Comparison of ENCODE assay signal across 20 cellular contexts in the genomic region with DNA sequence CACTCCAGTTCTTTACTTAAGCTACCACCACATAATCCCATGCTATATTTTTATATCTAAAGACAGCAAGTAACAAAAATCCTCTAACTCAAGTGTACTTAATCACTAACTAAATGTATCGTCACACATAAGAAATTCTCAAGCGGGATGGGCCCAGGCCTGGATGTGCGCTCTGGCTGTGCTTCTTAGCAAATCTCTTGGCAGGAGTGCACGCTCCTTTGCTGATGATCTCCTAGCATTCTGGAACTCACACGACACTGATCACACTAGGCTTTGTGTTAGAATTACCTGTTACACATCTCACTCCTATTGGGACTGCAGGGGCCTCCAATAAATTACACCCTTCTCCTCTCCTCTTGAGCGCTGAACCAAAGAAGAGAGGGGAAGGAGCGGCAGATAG.
"Had no signal": no experiment of that assay in that cellular context is flagged by ENCODE, and none has a peak within 500 bp of the region (broad histone marks: within the 10 kb centered on the region; RNA-seq: fewer than 3 reads in every experiment).

No MANE protein-coding gene starts in this region.

- H3K9me3 Mint-ChIP-seq: activated CD4-positive, alpha-beta T cell treated with anti-CD3 and anti-CD28 coated beads, Interleukin-2, amount 10 ng/mL, durations not matched to agents 7 days and 5 days; stimulated activated effector memory CD8-positive, alpha-beta T cell treated with anti-CD3 and anti-CD28 coated beads, Interleukin-12 subunit alpha, Interleukin-12 subunit beta, amount 100 ng/mL, for 72 hours had no signal

- ATAC-seq: natural killer cell treated with Interleukin-12 subunit alpha and Interleukin-12 subunit beta and Interleukin-15 and Interleukin-18, amount 100 ng/mL, for 72 hours; psoas muscle; right lobe of liver; stimulated activated effector memory CD8-positive, alpha-beta T cell treated with anti-CD3 and anti-CD28 coated beads, Interleukin-12 subunit alpha, Interleukin-12 subunit beta, amount 100 ng/mL, for 72 hours had no signal

- H3K4me1 ChIP-seq: psoas muscle, right lobe of liver had no signal

- H3K36me3 Mint-ChIP-seq: activated naive CD8-positive, alpha-beta T cell treated with anti-CD3 and anti-CD28 coated beads for 36 hours; natural killer cell treated with Interleukin-12 subunit alpha and Interleukin-12 subunit beta and Interleukin-15 and Interleukin-18, amount 100 ng/mL, for 72 hours had no signal

- H3K27me3 ChIP-seq: right lobe of liver, thyroid gland had no signal

- DNase-seq: activated CD4-positive, alpha-beta T cell treated with anti-CD3 and anti-CD28 coated beads, Interleukin-2, amount 10 ng/mL, durations not matched to agents 7 days and 5 days; activated CD4-positive, CD25-positive, alpha-beta regulatory T cell; activated CD8-positive, alpha-beta memory T cell treated with anti-CD3 and anti-CD28 coated beads for 24 hours; activated naive CD8-positive, alpha-beta T cell treated with anti-CD3 and anti-CD28 coated beads for 36 hours; amniotic stem cell; dermis blood vessel endothelial cell; effector memory CD4-positive, alpha-beta T cell; foreskin fibroblast; hippocampal formation; left cardiac atrium; right lobe of liver; SK-N-SH; stimulated activated CD4-positive, alpha-beta T cell treated with anti-CD3 and anti-CD28 coated beads, Interleukin-4, amount 100 ng/mL, for 24 hours had no signal

- H3K27ac ChIP-seq: psoas muscle, right lobe of liver, thyroid gland had no signal

- H3K27me3 Mint-ChIP-seq: activated CD4-positive, alpha-beta T cell treated with anti-CD3 and anti-CD28 coated beads, Interleukin-2, amount 10 ng/mL, durations not matched to agents 7 days and 5 days; activated naive CD8-positive, alpha-beta T cell treated with anti-CD3 and anti-CD28 coated beads for 36 hours had no signal

- H3K27ac Mint-ChIP-seq: activated CD4-positive, alpha-beta T cell treated with anti-CD3 and anti-CD28 coated beads, Interleukin-2, amount 10 ng/mL, durations not matched to agents 7 days and 5 days; activated naive CD8-positive, alpha-beta T cell treated with anti-CD3 and anti-CD28 coated beads for 36 hours; activated T-helper 1 cell treated with anti-CD3 and anti-CD28 coated beads, Interleukin-12 subunit alpha, Interleukin-12 subunit beta, Interleukin-2, Interleukin-4 antibody, amounts not matched to agents 30 ng/mL and 10 ng/mL and 1 ng/mL, durations not matched to agents 14 hours and 24 hours and 36 hours; T-helper 2 cell treated with Interferon-gamma antibody and Interleukin-4, amounts not matched to agents 5 μg/mL and 100 μg/mL, for 36 hours had no signal

- H3K36me3 ChIP-seq: right lobe of liver, thyroid gland had no signal

- H3K9me2 ChIP-seq: SK-N-SH had no signal

- H3K9me3 ChIP-seq: psoas muscle, right lobe of liver, SK-N-SH, thyroid gland had no signal

- H3K4me2 ChIP-seq: SK-N-SH had no signal

- H3K4me3 ChIP-seq: lung, psoas muscle, right lobe of liver, thyroid gland had no signal

- H3K4me3 Mint-ChIP-seq: activated CD4-positive, alpha-beta T cell treated with anti-CD3 and anti-CD28 coated beads, Interleukin-2, amount 10 ng/mL, durations not matched to agents 7 days and 5 days; activated naive CD8-positive, alpha-beta T cell treated with anti-CD3 and anti-CD28 coated beads for 36 hours; activated T-helper 1 cell treated with anti-CD3 and anti-CD28 coated beads, Interleukin-12 subunit alpha, Interleukin-12 subunit beta, Interleukin-2, Interleukin-4 antibody, amounts not matched to agents 30 ng/mL and 10 ng/mL and 1 ng/mL, durations not matched to agents 14 hours and 24 hours and 36 hours; natural killer cell treated with Interleukin-12 subunit alpha and Interleukin-12 subunit beta and Interleukin-15 and Interleukin-18, amount 100 ng/mL, for 72 hours; T-helper 2 cell treated with Interferon-gamma antibody and Interleukin-4, amounts not matched to agents 5 μg/mL and 100 μg/mL, for 36 hours had no signal
